ENCODE assay signal across 23 cellular contexts in genomic region chr6:144252289-144252688, GRCh38. TPM values are rescaled to one million over a fixed set of nuclear protein-coding genes. Genes with fewer than 3 reads are reported as not detected.
DNase-seq lines count a peak whose midpoint lies in the region; ATAC-seq and TF ChIP-seq lines count a peak whose summit lies in the region.
"Had no signal": no experiment of that assay in that cellular context is flagged by ENCODE, and none has a peak within 500 bp of the region (broad histone marks: within the 10 kb centered on the region; RNA-seq: fewer than 3 reads in every experiment).

No MANE protein-coding gene starts in this region.

- H3K9me3 ChIP-seq in adipocyte (ENCODE audit: control insufficient read depth, low read length) (no peaks in the 10 kb centered on the region), gastrocnemius medialis (no peaks in the 10 kb centered on the region)
- H3K9me3 ChIP-seq: Peyer's patch had no signal

- H3K27ac ChIP-seq in gastrocnemius medialis, result no peak overlapping the region
- H3K27ac ChIP-seq: KMS-11, Peyer's patch had no signal

- DNase-seq in EH (ENCODE audit: low read depth) (peak; percentile 15), adipocyte (ENCODE audit: low read depth) (no peak), fibroblast of mammary gland (ENCODE audit: low read depth) (peak; percentile 61), gastrocnemius medialis (no peak), SW 1271 (lab: John Stamatoyannopoulos, UW) (no peak), GM13976 (ENCODE audit: low spot score) (no peak)
- DNase-seq in activated effector memory CD4-positive, alpha-beta T cell treated with anti-CD3 and anti-CD28 coated beads, Interleukin-2, amount 50 U/mL, for 16 hours, result no peak
- DNase-seq: CD4-positive, alpha-beta T cell; COR-L47; DMS79; GOT3; IMR-90; MV-4-11; NCI-H1105 treated with DMSO at 0.1 percent for 48 hours; NCI-H2029 treated with DMSO at 0.1 percent for 48 hours; NCI-H2171; NCI-H345; NCI-H524; NCI-H82; Peyer's patch had no signal

- no peaks in the 10 kb centered on the region for H3K27me3 ChIP-seq in adipocyte (replicated peaks; ENCODE audit: control insufficient read depth, insufficient read depth, low read length)
- H3K27me3 ChIP-seq in gastrocnemius medialis, result no peaks in the 10 kb centered on the region
- H3K27me3 ChIP-seq: Peyer's patch had no signal

- H3K9ac ChIP-seq in adipocyte (ENCODE audit: low read length), result peak overlapping the region; percentile 46
- H3K9ac ChIP-seq: KMS-11 had no signal

- peak overlapping the region; percentile 11 for H3K4me3 ChIP-seq in adipocyte (ENCODE audit: low read length)
- no peak overlapping the region for H3K4me3 ChIP-seq in fibroblast of mammary gland (ENCODE audit: control insufficient read depth, low read depth, low read length)
- no peak overlapping the region for H3K4me3 ChIP-seq in gastrocnemius medialis
- H3K4me3 ChIP-seq: Peyer's patch had no signal

- no peak for TF ChIP-seq POLR2A in gastrocnemius medialis (IDR thresholded peaks at IDR 0.05)

- no peak for TF ChIP-seq CTCF in fibroblast of mammary gland (conservative IDR thresholded peaks at IDR 0.05; ENCODE audit: control insufficient read depth, insufficient read depth, low read depth, low read length)
- no peak for TF ChIP-seq CTCF in gastrocnemius medialis (IDR thresholded peaks at IDR 0.05 in 4 of 5, conservative IDR thresholded peaks at IDR 0.05 in 1 of 5)
- no peak for TF ChIP-seq CTCF in GM13976 (IDR thresholded peaks at IDR 0.05; ENCODE audit: borderline replicate concordance, control extremely low read depth, extremely low read depth, insufficient read depth, missing control alignments)

- in situ Hi-C loops in gastrocnemius medialis (cut with MboI; ENCODE audit: low sequenced_read_pairs in 4 of 4), result no loop called here
- in situ Hi-C loops in GM13976 (cut with MboI; ENCODE audit: low sequenced_read_pairs, unreplicated experiment), result no loop called here

- peak; percentile 45 to 61 for ATAC-seq in gastrocnemius medialis
- ATAC-seq: HCT116, SK-N-SH treated with all-trans-retinoic acid at 6 μM for 48 hours had no signal

- intact Hi-C loops in gastrocnemius medialis (cut with DNase I; ENCODE audit: low total_unique reads), result no loop called here

- H3K4me1 ChIP-seq in adipocyte (ENCODE audit: control insufficient read depth, insufficient read depth, low read length) (peaks cover 52% of the 10 kb centered on the region), gastrocnemius medialis (no peaks in the 10 kb centered on the region)
- H3K4me1 ChIP-seq: Peyer's patch had no signal

- H3K36me3 ChIP-seq in adipocyte (ENCODE audit: control insufficient read depth, insufficient read depth, low read length, severe bottlenecking) (no peaks in the 10 kb centered on the region), gastrocnemius medialis (no peaks in the 10 kb centered on the region)
- H3K36me3 ChIP-seq: Peyer's patch had no signal

RNA-seq across cellular contexts. Expression of gene UTRN, which starts 32.8 kb away (rescaled TPM):
- 10 to 100 TPM; 24.1 to 66.3 (median 40.1) TPM for total RNA-seq in gastrocnemius medialis

Comparison
In these comparisons a context has a peak if more than half of its experiments do, and no peak if none do; other contexts are left out.
1. DNase-seq: peak in EH (single experiment) and fibroblast of mammary gland (single experiment); none in adipocyte (single experiment), gastrocnemius medialis (0 of 2), SW 1271 (0 of 2), GM13976 (single experiment) and activated effector memory CD4-positive, alpha-beta T cell treated with anti-CD3 and anti-CD28 coated beads, Interleukin-2, amount 50 U/mL, for 16 hours (single experiment).